In genomic region chr1:7770620-7770938, GRCh38 we compare ENCODE assay signal across 7 cellular contexts. TPM values are rescaled to one million over a fixed set of nuclear protein-coding genes. Genes with fewer than 3 reads are reported as not detected.
DNase-seq lines count a peak whose midpoint lies in the region; ATAC-seq and TF ChIP-seq lines count a peak whose summit lies in the region.

No MANE protein-coding gene starts in this region.

- peak overlapping the region; percentile 100 for H2AFZ ChIP-seq in PC-9

- H3K27ac ChIP-seq in PC-9, result no peak overlapping the region

- no peaks in the 10 kb centered on the region for H3K9me3 ChIP-seq in PC-9 (ENCODE audit: insufficient read depth, low read depth)

- TF ChIP-seq CTCF in PC-9 (conservative IDR thresholded peaks at IDR 0.05) (no peak), endothelial cell (IDR thresholded peaks at IDR 0.05; ENCODE audit: unreplicated experiment) (no peak), neural crest cell (conservative IDR thresholded peaks at IDR 0.05) (no peak), GM13976 (IDR thresholded peaks at IDR 0.05; ENCODE audit: borderline replicate concordance, control extremely low read depth, extremely low read depth, insufficient read depth, missing control alignments) (no peak)

- peak overlapping the region; percentile 97 for H3K4me2 ChIP-seq in PC-9

- peaks cover 5% of the 10 kb centered on the region for H3K36me3 Mint-ChIP-seq in endothelial cell (ENCODE audit: low read depth, unreplicated experiment)
- H3K36me3 Mint-ChIP-seq in neural crest cell (ENCODE audit: low read depth), result peaks cover 8% of the 10 kb centered on the region

- no peaks in the 10 kb centered on the region for H3K9me2 ChIP-seq in PC-9 (ENCODE audit: insufficient read depth)

- no peaks in the 10 kb centered on the region for H3K27me3 Mint-ChIP-seq in endothelial cell (ENCODE audit: unreplicated experiment)
- no peaks in the 10 kb centered on the region for H3K27me3 Mint-ChIP-seq in neural crest cell (ENCODE audit: low read depth)

- no peaks in the 10 kb centered on the region for H3F3A ChIP-seq in PC-9 (ENCODE audit: insufficient read depth, low read depth)

- peaks cover 20% of the 10 kb centered on the region for H3K79me2 ChIP-seq in PC-9 (ENCODE audit: low read depth)

- H3K27ac Mint-ChIP-seq in endothelial cell (ENCODE audit: unreplicated experiment) (peak overlapping the region; percentile 71), neural crest cell (ENCODE audit: unreplicated experiment) (peak overlapping the region; percentile 88)

- H3K4me3 ChIP-seq in PC-9, result peak overlapping the region; percentile 88

- BruUV-seq in PC-9 (replicated peaks; lab: Mats Ljungman, UMichigan), result TSS peak; percentile 47

- CTCF ChIA-PET in PC-9 (lab: Charles Lee), result no interaction called here

- H3K4me1 Mint-ChIP-seq in endothelial cell (ENCODE audit: unreplicated experiment) (peaks cover 8% of the 10 kb centered on the region), neural crest cell (peaks cover 33% of the 10 kb centered on the region)

- H3K4me1 ChIP-seq in PC-9 (replicated peaks; ENCODE audit: insufficient read depth), result peaks cover 12% of the 10 kb centered on the region; the same call in 1 of the 2 replicates

- ATAC-seq in GM21423 (IDR thresholded peaks at IDR 0.05; ENCODE audit: unreplicated experiment), result peak; percentile 4
- ATAC-seq in HG02678 (IDR thresholded peaks at IDR 0.05; ENCODE audit: unreplicated experiment), result no peak

- in situ Hi-C loops in GM13976 (cut with MboI; ENCODE audit: low sequenced_read_pairs, unreplicated experiment), result no loop called here

- no peaks in the 10 kb centered on the region for H3K27me3 ChIP-seq in PC-9 (ENCODE audit: insufficient read depth, low read depth)

- intact Hi-C loops in PC-9 (cut with micrococcal nuclease; ENCODE audit: unreplicated experiment), result no loop called here

- no peaks in the 10 kb centered on the region for H4K20me1 ChIP-seq in PC-9 (ENCODE audit: insufficient read depth)

- H3K4me3 Mint-ChIP-seq in endothelial cell (ENCODE audit: unreplicated experiment), result peak overlapping the region; percentile 91
- H3K4me3 Mint-ChIP-seq in neural crest cell, result peak overlapping the region; percentile 90

- H3K36me3 ChIP-seq in PC-9 (ENCODE audit: low read depth), result no peaks in the 10 kb centered on the region

- no peaks in the 10 kb centered on the region for H3K9me3 Mint-ChIP-seq in endothelial cell (ENCODE audit: unreplicated experiment)
- H3K9me3 Mint-ChIP-seq in neural crest cell, result no peaks in the 10 kb centered on the region

- POLR2A ChIA-PET in PC-9 (lab: Charles Lee; ENCODE audit: unreplicated experiment), result no interaction called here

- DNase-seq in PC-9 (no peak), endothelial cell (ENCODE audit: low spot score) (no peak), neural crest cell (ENCODE audit: low read depth, low spot score) (no peak), inferior parietal cortex (ENCODE audit: extremely low spot score) (no peak), GM13976 (ENCODE audit: low spot score) (no peak)

RNA-seq across cellular contexts. Expression of gene VAMP3, which starts 0.5 kb away (rescaled TPM):
- 78.6 and 81.9 TPM in 2 replicates for total RNA-seq in PC-9 (2021)
- 91.0 TPM for total RNA-seq in endothelial cell (ENCODE audit: unreplicated experiment)
- 63.9 and 64.4 TPM in 2 replicates for total RNA-seq in neural crest cell

RNA-seq across cellular contexts. Expression of gene PER3, which starts 13.5 kb away (rescaled TPM):
- total RNA-seq in PC-9 (2021) (25.1 and 32.9 TPM in 2 replicates), endothelial cell (ENCODE audit: unreplicated experiment) (2.8 TPM), neural crest cell (5.3 and 5.6 TPM in 2 replicates)
